Comparison of ENCODE assay signal across 28 cellular contexts in genomic region chr10:44334091-44334490, GRCh38. TPM values are rescaled to one million over a fixed set of nuclear protein-coding genes. Genes with fewer than 3 reads are reported as not detected.
"Had no signal": no experiment of that assay in that cellular context is flagged by ENCODE, and none has a peak within 500 bp of the region (broad histone marks: within the 10 kb centered on the region; RNA-seq: fewer than 3 reads in every experiment).

No MANE protein-coding gene starts in this region.

- H3K27ac Mint-ChIP-seq: activated naive CD4-positive, alpha-beta T cell treated with anti-CD3 and anti-CD28 coated beads, Interleukin-2, amount 10 ng/mL, durations not matched to agents 7 days and 5 days; activated T-helper 1 cell treated with anti-CD3 and anti-CD28 coated beads, Interleukin-12 subunit alpha, Interleukin-12 subunit beta, Interleukin-2, Interleukin-4 antibody, amounts not matched to agents 30 ng/mL and 10 ng/mL and 1 ng/mL, durations not matched to agents 14 hours and 24 hours and 36 hours; natural killer cell treated with Interleukin-12 subunit alpha and Interleukin-12 subunit beta and Interleukin-15 and Interleukin-18, amount 100 ng/mL, for 72 hours; T-helper 1 cell treated with Interleukin-12 subunit alpha and Interleukin-12 subunit beta and Interleukin-4 antibody, amounts not matched to agents 30 μg/mL and 1 μg/mL, for 36 hours had no signal

- H3K36me3 Mint-ChIP-seq: activated naive CD4-positive, alpha-beta T cell treated with anti-CD3 and anti-CD28 coated beads, Interleukin-2, amount 10 ng/mL, durations not matched to agents 7 days and 5 days; natural killer cell treated with Interleukin-12 subunit alpha and Interleukin-12 subunit beta and Interleukin-15 and Interleukin-18, amount 100 ng/mL, for 72 hours had no signal

- H3K4me1 ChIP-seq: foreskin keratinocyte, left lung, lower lobe of right lung, prostate gland had no signal

- H3K27me3 ChIP-seq: esophagus muscularis mucosa, foreskin keratinocyte, heart right ventricle, left lung, neutrophil, ovary had no signal

- H3K4me3 Mint-ChIP-seq: activated naive CD4-positive, alpha-beta T cell treated with anti-CD3 and anti-CD28 coated beads, Interleukin-2, amount 10 ng/mL, durations not matched to agents 7 days and 5 days; activated T-helper 1 cell treated with anti-CD3 and anti-CD28 coated beads, Interleukin-12 subunit alpha, Interleukin-12 subunit beta, Interleukin-2, Interleukin-4 antibody, amounts not matched to agents 30 ng/mL and 10 ng/mL and 1 ng/mL, durations not matched to agents 14 hours and 24 hours and 36 hours; natural killer cell treated with Interleukin-12 subunit alpha and Interleukin-12 subunit beta and Interleukin-15 and Interleukin-18, amount 100 ng/mL, for 72 hours; T-helper 1 cell treated with Interleukin-12 subunit alpha and Interleukin-12 subunit beta and Interleukin-4 antibody, amounts not matched to agents 30 μg/mL and 1 μg/mL, for 36 hours had no signal

- H3K9me3 Mint-ChIP-seq: activated naive CD4-positive, alpha-beta T cell treated with anti-CD3 and anti-CD28 coated beads, Interleukin-2, amount 10 ng/mL, durations not matched to agents 7 days and 5 days; activated T-helper 1 cell treated with anti-CD3 and anti-CD28 coated beads, Interleukin-12 subunit alpha, Interleukin-12 subunit beta, Interleukin-2, Interleukin-4 antibody, amounts not matched to agents 30 ng/mL and 10 ng/mL and 1 ng/mL, durations not matched to agents 14 hours and 24 hours and 36 hours; natural killer cell treated with Interleukin-12 subunit alpha and Interleukin-12 subunit beta and Interleukin-15 and Interleukin-18, amount 100 ng/mL, for 72 hours; T-helper 1 cell treated with Interleukin-12 subunit alpha and Interleukin-12 subunit beta and Interleukin-4 antibody, amounts not matched to agents 30 μg/mL and 1 μg/mL, for 36 hours had no signal

- H3K4me1 Mint-ChIP-seq: activated naive CD4-positive, alpha-beta T cell treated with anti-CD3 and anti-CD28 coated beads, Interleukin-2, amount 10 ng/mL, durations not matched to agents 7 days and 5 days had no signal

- H3K9me3 ChIP-seq: esophagus muscularis mucosa, heart right ventricle, left lung, lower lobe of right lung, mucosa of descending colon, neutrophil, ovary, prostate gland, thoracic aorta had no signal

- H3K36me3 ChIP-seq: esophagus muscularis mucosa, heart right ventricle, left lung, lower lobe of right lung, neutrophil, ovary, prostate gland, thoracic aorta had no signal

- H3K4me3 ChIP-seq: esophagus muscularis mucosa, heart right ventricle, left lung, lower lobe of right lung, mucosa of descending colon, ovary, prostate gland, thoracic aorta had no signal

- H3K27ac ChIP-seq: esophagus muscularis mucosa, foreskin keratinocyte, left lung, lower lobe of right lung, neutrophil, ovary, prostate gland, thoracic aorta, VCaP had no signal

- ATAC-seq: foreskin keratinocyte; left lung; lower lobe of right lung; natural killer cell treated with Interleukin-12 subunit alpha and Interleukin-12 subunit beta and Interleukin-15 and Interleukin-18, amount 100 ng/mL, for 72 hours; stimulated activated naive CD8-positive, alpha-beta T cell treated with anti-CD3 and anti-CD28 coated beads, Interleukin-15, Interleukin-2, amounts not matched to agents 100 U/mL and 50 U/mL, for 24 hours had no signal

- DNase-seq: activated CD4-positive, alpha-beta T cell treated with anti-CD3 and anti-CD28 coated beads for 4 hours; activated CD4-positive, alpha-beta T cell treated with anti-CD3 and anti-CD28 coated beads, Interleukin-2, amount 50 U/mL, for 4 hours; activated gamma-delta T cell; activated naive CD4-positive, alpha-beta T cell treated with anti-CD3 and anti-CD28 coated beads, Interleukin-2, amount 10 ng/mL, durations not matched to agents 7 days and 5 days; activated T-cell treated with anti-CD3 and anti-CD28 coated beads, Interleukin-2, amount 50 U/mL, for 1 hour; amniotic stem cell; central memory CD4-positive, alpha-beta T cell; effector CD4-positive, alpha-beta T cell; foreskin keratinocyte; heart right ventricle; left lung; lower lobe of right lung; mucosa of descending colon; ovary; stimulated activated CD4-positive, alpha-beta T cell treated with anti-CD3 and anti-CD28 coated beads, Interleukin-12 subunit alpha, Interleukin-12 subunit beta, amount 100 ng/mL, for 4 hours; stimulated activated CD4-positive, alpha-beta T cell treated with anti-CD3 and anti-CD28 coated beads, Interleukin-4, amount 100 ng/mL, for 1 hour; stimulated activated naive CD8-positive, alpha-beta T cell treated with anti-CD3 and anti-CD28 coated beads, Interleukin-15, Interleukin-2, amounts not matched to agents 100 U/mL and 50 U/mL, for 24 hours; SW 1271; T-helper 9 cell; trophoblast cell had no signal

RNA-seq across cellular contexts. Expression of gene CXCL12, which starts 50.8 kb away (rescaled TPM):
- total RNA-seq: activated T-helper 1 cell treated with anti-CD3 and anti-CD28 coated beads, Interleukin-12 subunit alpha, Interleukin-12 subunit beta, Interleukin-2, Interleukin-4 antibody, amounts not matched to agents 30 ng/mL and 10 ng/mL and 1 ng/mL, durations not matched to agents 14 hours and 24 hours and 36 hours; foreskin keratinocyte had no signal
- polyA plus RNA-seq: foreskin keratinocyte had no signal
